ENCODE assay signal across 24 cellular contexts in the genomic region with DNA sequence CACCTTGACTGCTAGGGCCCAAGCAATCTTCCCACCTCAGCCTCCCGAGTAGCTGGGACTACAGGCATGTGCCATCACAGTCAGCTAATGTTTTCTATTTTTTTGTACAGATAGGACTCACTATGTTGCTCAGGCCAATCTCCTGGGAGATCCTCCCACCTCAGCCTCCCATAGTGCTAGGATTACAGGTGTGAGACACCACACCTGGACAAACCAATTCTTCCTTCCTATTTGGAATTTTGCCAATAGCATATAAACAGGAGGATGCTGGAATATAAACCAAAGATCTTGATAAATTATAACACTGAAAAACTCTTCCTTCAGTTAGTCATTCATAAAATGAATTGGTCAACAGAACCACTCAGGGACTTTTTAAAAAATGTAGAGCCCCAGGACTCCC. TPM values are rescaled to one million over a fixed set of nuclear protein-coding genes. Genes with fewer than 3 reads are reported as not detected.
"Had no signal": no experiment of that assay in that cellular context is flagged by ENCODE, and none has a peak within 500 bp of the region (broad histone marks: within the 10 kb centered on the region; RNA-seq: fewer than 3 reads in every experiment).

No MANE protein-coding gene starts in this region.

- DNase-seq: activated CD4-positive, alpha-beta T cell treated with anti-CD3 and anti-CD28 coated beads for 1 hour; activated gamma-delta T cell treated with Interleukin-2 at 50 U/mL for 16 hours; activated T-cell treated with anti-CD3 and anti-CD28 coated beads, Interleukin-2, amount 50 U/mL, for 1 hour; cerebellar nuclear complex; dermis blood vessel endothelial cell; endodermal cell; erythroblast; nephron progenitor cell; occipital lobe; SHP77 treated with DMSO at 0.1 percent for 48 hours; stimulated activated CD4-positive, alpha-beta T cell treated with anti-CD3 and anti-CD28 coated beads, Interleukin-15, amount 100 ng/mL, for 24 hours; stimulated activated CD4-positive, alpha-beta T cell treated with anti-CD3 and anti-CD28 coated beads, Interleukin-4, amount 100 ng/mL, for 1 hour; stimulated activated naive B cell treated with anti-CD40 and anti-IgM and Interleukin-4, amounts not matched to agents 10 μg/mL and 1 μg/mL and 100 μg/mL, for 72 hours; T-helper 1 cell; trophoblast cell had no signal

- H3K27ac Mint-ChIP-seq: endodermal cell; progenitor cell of endocrine pancreas; stimulated activated naive B cell treated with anti-CD40 and anti-IgM and Interleukin-4, amounts not matched to agents 10 μg/mL and 1 μg/mL and 100 μg/mL, for 72 hours had no signal

- ATAC-seq: left lobe of liver; SK-N-SH treated with all-trans-retinoic acid at 6 μM for 48 hours; stimulated activated naive B cell treated with anti-CD40 and anti-IgM and Interleukin-4, amounts not matched to agents 10 μg/mL and 1 μg/mL and 100 μg/mL, for 72 hours had no signal

- H3K27ac ChIP-seq: ascending aorta, breast epithelium, suprapubic skin had no signal

- H3K4me1 ChIP-seq: ascending aorta, breast epithelium, suprapubic skin had no signal

- H3K27me3 ChIP-seq: ascending aorta, breast epithelium, right atrium auricular region, suprapubic skin had no signal

- H3K4me1 Mint-ChIP-seq: nephron progenitor cell had no signal

- H3K27me3 Mint-ChIP-seq: progenitor cell of endocrine pancreas; stimulated activated naive B cell treated with anti-CD40 and anti-IgM and Interleukin-4, amounts not matched to agents 10 μg/mL and 1 μg/mL and 100 μg/mL, for 72 hours had no signal

- H3K4me3 Mint-ChIP-seq: endodermal cell; nephron progenitor cell; stimulated activated naive B cell treated with anti-CD40 and anti-IgM and Interleukin-4, amounts not matched to agents 10 μg/mL and 1 μg/mL and 100 μg/mL, for 72 hours had no signal

- H3K4me3 ChIP-seq: ascending aorta, breast epithelium, right atrium auricular region, skin epidermis, suprapubic skin had no signal

- H3K9me3 Mint-ChIP-seq: endodermal cell; nephron progenitor cell; stimulated activated naive B cell treated with anti-CD40 and anti-IgM and Interleukin-4, amounts not matched to agents 10 μg/mL and 1 μg/mL and 100 μg/mL, for 72 hours had no signal

- H3K9me3 ChIP-seq: ascending aorta, breast epithelium, right atrium auricular region, suprapubic skin had no signal

RNA-seq across cellular contexts. Expression of a gene that starts 18.2 kb away (rescaled TPM):
- total RNA-seq: ascending aorta, breast epithelium, dermis blood vessel endothelial cell, left lobe of liver, lung microvascular endothelial cell, occipital lobe, progenitor cell of endocrine pancreas, right atrium auricular region, suprapubic skin had no signal

RNA-seq across cellular contexts. Expression of a gene that starts 32.5 kb away (rescaled TPM):
- total RNA-seq: ascending aorta, dermis blood vessel endothelial cell, endodermal cell, left lobe of liver, lung microvascular endothelial cell, progenitor cell of endocrine pancreas, right atrium auricular region, suprapubic skin had no signal
